In genomic region chr7:30485667-30486066, GRCh38 we compare ENCODE assay signal across 24 cellular contexts.
"Had no signal": no experiment of that assay in that cellular context is flagged by ENCODE, and none has a peak within 500 bp of the region (broad histone marks: within the 10 kb centered on the region; RNA-seq: fewer than 3 reads in every experiment).

No MANE protein-coding gene starts in this region.

- H3K4me3 ChIP-seq: left lung, lower lobe of right lung, ovary, right atrium auricular region, right lobe of liver, smooth muscle cell, tibial nerve, uterus had no signal

- DNase-seq: hypothalamus; immature natural killer cell; kidney; left colon; left lung; lower lobe of right lung; mammary epithelial cell; mesenchymal stem cell; naive thymus-derived CD8-positive, alpha-beta T cell; occipital lobe; ovary; right lobe of liver; stimulated activated CD4-positive, alpha-beta T cell treated with anti-CD3 and anti-CD28 coated beads, Interleukin-1b, Interleukin-23, amount 100 ng/mL, for 48 hours; stimulated activated CD4-positive, alpha-beta T cell treated with anti-CD3 and anti-CD28 coated beads, Interleukin-2, amount 100 ng/mL, for 48 hours; stimulated activated CD4-positive, alpha-beta T cell treated with anti-CD3 and anti-CD28 coated beads, Interleukin-4, amount 100 ng/mL, for 4 hours; stimulated activated CD8-positive, alpha-beta memory T cell treated with anti-CD3 and anti-CD28 coated beads, Interleukin-4, amount 100 ng/mL, for 48 hours; stimulated activated naive CD4-positive, alpha-beta T cell treated with Interleukin-2 at 50 U/mL for 16 hours; stimulated activated naive CD8-positive, alpha-beta T cell treated with anti-CD3 and anti-CD28 coated beads, Interleukin-15, amount 100 ng/mL, for 72 hours; substantia nigra; uterus had no signal

- ATAC-seq: left colon; left lung; lower lobe of right lung; naive thymus-derived CD8-positive, alpha-beta T cell; right lobe of liver; stimulated activated memory B cell treated with anti-CD40 and anti-IgM and Interleukin-4, amounts not matched to agents 10 μg/mL and 1 μg/mL and 100 μg/mL, for 72 hours; stimulated activated naive CD8-positive, alpha-beta T cell treated with anti-CD3 and anti-CD28 coated beads, Interleukin-15, amount 100 ng/mL, for 72 hours had no signal
